In the genomic region with DNA sequence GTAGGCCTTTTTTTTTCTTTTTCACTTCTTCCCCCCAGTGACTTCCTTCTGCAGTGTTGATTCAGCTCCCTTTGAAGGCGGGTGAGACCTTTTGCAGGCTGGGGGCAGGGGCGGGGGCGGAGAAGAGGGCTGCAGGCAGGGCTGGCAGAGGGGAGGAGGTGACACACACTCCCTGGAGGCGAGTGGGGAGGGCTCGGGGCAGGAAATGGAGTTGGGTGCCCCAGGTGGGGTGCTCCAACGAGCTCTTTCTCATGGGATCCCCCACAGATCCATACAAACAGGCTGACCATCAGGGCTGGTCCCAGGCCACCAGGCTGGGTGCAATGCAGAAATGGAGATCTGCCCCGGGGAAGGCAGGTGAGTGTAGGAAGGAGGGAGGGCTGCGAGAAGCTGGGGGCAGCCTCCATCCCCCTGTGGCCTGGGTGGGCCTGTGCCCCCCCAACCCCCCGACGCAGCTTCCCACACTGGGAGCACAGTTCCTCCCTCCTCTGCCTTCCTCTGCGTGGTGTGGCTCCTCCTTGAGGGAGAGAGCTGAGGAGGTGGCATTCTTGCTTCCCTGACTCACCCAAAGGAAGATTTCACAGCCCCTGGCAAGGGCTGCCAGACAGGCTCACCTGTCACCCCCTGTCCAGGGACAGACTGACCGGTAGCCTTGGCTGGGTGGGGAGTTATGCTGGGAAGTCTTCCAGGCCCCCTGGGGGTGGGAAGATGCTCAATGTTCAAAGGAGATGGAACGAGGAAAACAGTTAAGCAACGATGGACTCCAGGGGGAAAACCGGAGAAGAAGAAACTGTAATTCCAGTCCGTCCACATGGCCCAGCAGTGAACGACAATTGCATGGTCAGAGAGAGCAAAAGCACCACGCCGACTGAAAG, we compare ENCODE assay signal across 8 cellular contexts. TPM values are rescaled to one million over a fixed set of nuclear protein-coding genes. Genes with fewer than 3 reads are reported as not detected.
DNase-seq lines count a peak whose midpoint lies in the region; ATAC-seq and TF ChIP-seq lines count a peak whose summit lies in the region.

No MANE protein-coding gene starts in this region.

- H3K4me1 ChIP-seq in right atrium auricular region (peaks cover 0 to 36% of the 10 kb centered on the region in 2 donors), left ventricle myocardium inferior (peaks cover 31% of the 10 kb centered on the region)

- intact Hi-C loops in Right ventricle myocardium inferior (cut with DNase I), result no loop called here
- intact Hi-C loops in left ventricle myocardium inferior (cut with micrococcal nuclease), result no loop called here

- H3K4me3 ChIP-seq in right atrium auricular region (no peak overlapping the region), left ventricle myocardium inferior (peak overlapping the region; percentile 14)

- H3K9me3 ChIP-seq in right atrium auricular region (no peaks in the 10 kb centered on the region), left ventricle myocardium inferior (replicated peaks) (no peaks in the 10 kb centered on the region)

- TF ChIP-seq CTCF in right atrium auricular region (IDR thresholded peaks at IDR 0.05) (no peak), left ventricle myocardium inferior (IDR thresholded peaks at IDR 0.05; ENCODE audit: borderline replicate concordance) (no peak)

- H3K36me3 ChIP-seq in right atrium auricular region (no peaks in the 10 kb centered on the region), left ventricle myocardium inferior (no peaks in the 10 kb centered on the region)

- H3K27ac ChIP-seq in right atrium auricular region, result no peak overlapping the region
- H3K27ac ChIP-seq in left ventricle myocardium inferior (replicated peaks), result peak overlapping the region; percentile 23

- H3K27me3 ChIP-seq in right atrium auricular region, result peaks cover 9 to 14% of the 10 kb centered on the region in 2 donors
- H3K27me3 ChIP-seq in left ventricle myocardium inferior (ENCODE audit: low read depth), result peaks cover 72% of the 10 kb centered on the region

- ATAC-seq in Right ventricle myocardium inferior (peak; percentile 13), GM18858 (IDR thresholded peaks at IDR 0.05; ENCODE audit: unreplicated experiment) (no peak)

- peak; percentile 83 for DNase-seq in Right ventricle myocardium inferior (ENCODE audit: missing footprints)
- no peak for DNase-seq in right atrium auricular region (ENCODE audit: low spot score)
- DNase-seq in SIG-M5 (lab: John Stamatoyannopoulos, UW), result peak; percentile 48
- peak; percentile 80 for DNase-seq in activated gamma-delta T cell (lab: John Stamatoyannopoulos, UW)
- peak; percentile 46 for DNase-seq in left ventricle myocardium inferior
- peak; percentile 82 to 89 for DNase-seq in stimulated activated CD4-positive, alpha-beta T cell treated with anti-CD3 and anti-CD28 coated beads, Interleukin-1b, Interleukin-23, amount 100 ng/mL, for 1 hour (ENCODE audit: low read depth in 2 of 2)
- no peak for DNase-seq in SHP77 treated with DMSO at 0.1 percent for 48 hours (lab: John Stamatoyannopoulos, UW)

RNA-seq across cellular contexts. Expression of a gene that starts 7.1 kb away (rescaled TPM):
- 36.7 TPM for total RNA-seq in Right ventricle myocardium inferior
- total RNA-seq in right atrium auricular region, result 10 to 100 TPM; 16.7 to 63.6 TPM
- 18.6 TPM for total RNA-seq in left ventricle myocardium inferior

RNA-seq across cellular contexts. Expression of a gene that starts 12.0 kb away (rescaled TPM):
- total RNA-seq in Right ventricle myocardium inferior (66.5 TPM), right atrium auricular region (10 to 100 TPM; 15.9 to 18.8 TPM), left ventricle myocardium inferior (70.7 TPM)

RNA-seq across cellular contexts. Expression of a gene that starts 54.3 kb away (rescaled TPM):
- total RNA-seq in Right ventricle myocardium inferior (160 TPM), right atrium auricular region (100 to 1,000 TPM; 284 to 303 TPM), left ventricle myocardium inferior (171 TPM)

Comparison
In these comparisons a context has a peak if more than half of its experiments do, and no peak if none do; other contexts are left out.
1. DNase-seq: peak in Right ventricle myocardium inferior (single experiment), SIG-M5 (single experiment), activated gamma-delta T cell (single experiment), left ventricle myocardium inferior (single experiment) and stimulated activated CD4-positive, alpha-beta T cell treated with anti-CD3 and anti-CD28 coated beads, Interleukin-1b, Interleukin-23, amount 100 ng/mL, for 1 hour (2 of 2); none in right atrium auricular region (single experiment) and SHP77 treated with DMSO at 0.1 percent for 48 hours (single experiment).